In genomic region chr3:161310649-161311423, GRCh38 we compare ENCODE assay signal across 10 cellular contexts.
DNase-seq lines count a peak whose midpoint lies in the region; ATAC-seq and TF ChIP-seq lines count a peak whose summit lies in the region.
"Had no signal": no experiment of that assay in that cellular context is flagged by ENCODE, and none has a peak within 500 bp of the region (broad histone marks: within the 10 kb centered on the region; RNA-seq: fewer than 3 reads in every experiment).

No MANE protein-coding gene starts in this region.

- H3K27ac Mint-ChIP-seq in H9 (no peak overlapping the region), type B pancreatic cell (no peak overlapping the region)
- H3K27ac Mint-ChIP-seq: activated B cell treated with CpG ODN at 0.5 μM for 24 hours had no signal

- no peak overlapping the region for H3K18ac ChIP-seq in H9 (ENCODE audit: insufficient read length, low read depth, low read length)

- peak; percentile 12 for DNase-seq in GM13977 (ENCODE audit: low spot score)
- DNase-seq in H9: no peak
- peak; percentile 21 for DNase-seq in OCI-LY7 (ENCODE audit: low spot score)
- no peak for DNase-seq in foreskin keratinocyte
- no peak for DNase-seq in type B pancreatic cell (ENCODE audit: extremely low spot score, unreplicated experiment)
- no peak for DNase-seq in foreskin fibroblast
- no peak for DNase-seq in RKO (ENCODE audit: low spot score)
- no peak for DNase-seq in NAMALWA (ENCODE audit: low spot score)
- DNase-seq: activated B cell treated with CpG ODN at 0.5 μM for 24 hours, uterus had no signal

- POLR2A ChIA-PET in OCI-LY7 (lab: Charles Lee): interaction anchor here (0.6 kb wide), 1 partner anchor 539 kb away, joined by 3 read pairs; no protein-coding TSS in a partner anchor

- H3K4me1 ChIP-seq in H9 (ENCODE audit: insufficient read depth, low read length) (no peaks in the 10 kb centered on the region), OCI-LY7 (ENCODE audit: insufficient read depth, low read length, poor library complexity, severe bottlenecking) (no peaks in the 10 kb centered on the region), foreskin keratinocyte (peaks cover 2% of the 10 kb centered on the region)
- H3K4me1 ChIP-seq: uterus had no signal

- H3K23me2 ChIP-seq in H9 (ENCODE audit: insufficient read length, low read depth, low read length, poor library complexity, severe bottlenecking): no peaks in the 10 kb centered on the region

- no peaks in the 10 kb centered on the region for H3K27me3 ChIP-seq in H9 (ENCODE audit: insufficient read depth, low read length)
- H3K27me3 ChIP-seq in foreskin keratinocyte: no peaks in the 10 kb centered on the region
- H3K27me3 ChIP-seq: uterus had no signal

- H2AFZ ChIP-seq in H9 (ENCODE audit: low read length) (no peak overlapping the region), OCI-LY7 (ENCODE audit: low read length) (no peak overlapping the region)

- no peak overlapping the region for H4K91ac ChIP-seq in H9 (ENCODE audit: insufficient read length, low read depth, low read length)

- intact Hi-C loops in OCI-LY7 (cut with micrococcal nuclease; ENCODE audit: unreplicated experiment): no loop called here

- peaks cover 4 to 9% of the 10 kb centered on the region in 2 experiments for H3K4me1 Mint-ChIP-seq in H9
- peaks cover under 1% of the 10 kb centered on the region for H3K4me1 Mint-ChIP-seq in type B pancreatic cell (ENCODE audit: unreplicated experiment)

- CTCF ChIA-PET in OCI-LY7 (lab: Charles Lee; ENCODE audit: unreplicated experiment): no interaction called here

- H3K9me3 Mint-ChIP-seq in H9: peaks cover 0 to 2% of the 10 kb centered on the region in 2 experiments; a peak in 4 of 5 replicates
- H3K9me3 Mint-ChIP-seq in type B pancreatic cell: peaks cover 15% of the 10 kb centered on the region

- H2BK120ac ChIP-seq in H9 (ENCODE audit: low read depth, low read length, poor library complexity, severe bottlenecking): no peak overlapping the region

- no peak overlapping the region for H3K4me2 ChIP-seq in H9 (ENCODE audit: insufficient read depth, insufficient read length, low read length)
- no peak overlapping the region for H3K4me2 ChIP-seq in OCI-LY7 (ENCODE audit: low read length)

- H2BK15ac ChIP-seq in H9 (ENCODE audit: low read depth, low read length): no peak overlapping the region

- no peaks in the 10 kb centered on the region for H3K79me1 ChIP-seq in H9 (ENCODE audit: insufficient read depth, low read depth, low read length, poor library complexity, severe bottlenecking)

- TF ChIP-seq CTCF in GM13977 (IDR thresholded peaks at IDR 0.05; ENCODE audit: extremely low read depth, insufficient read depth, missing control alignments) (no peak), H9 (conservative IDR thresholded peaks at IDR 0.05) (no peak), OCI-LY7 (conservative IDR thresholded peaks at IDR 0.05; ENCODE audit: low read length) (no peak), foreskin keratinocyte (conservative IDR thresholded peaks at IDR 0.05) (no peak), type B pancreatic cell (conservative IDR thresholded peaks at IDR 0.05) (no peak), foreskin fibroblast (IDR thresholded peaks at IDR 0.05; ENCODE audit: low read depth, low read length) (no peak)

- no TSS peak for BruUV-seq in OCI-LY7 (replicated peaks; lab: Mats Ljungman, UMichigan)

- WGBS in H9 (ENCODE audit: extremely low coverage, insufficient read length, low lambda C conversion rate): no CpG with 5 or more reads among the region's 5 CpGs

- H3K4ac ChIP-seq in H9 (ENCODE audit: low read depth, low read length): no peak overlapping the region

- H3K36me3 Mint-ChIP-seq in H9 (ENCODE audit: insufficient read depth in 1 of 3, low read depth in 3 of 3) (peaks cover 0 to 9% (median 0%) of the 10 kb centered on the region in 3 experiments; a peak in 4 of 7 replicates), type B pancreatic cell (no peaks in the 10 kb centered on the region)

- peak; percentile 20 for ATAC-seq in foreskin keratinocyte

- H3K9me2 ChIP-seq in OCI-LY7 (ENCODE audit: insufficient read depth, low read length): no peaks in the 10 kb centered on the region

- H3K4me3 ChIP-seq in OCI-LY7 (ENCODE audit: low read depth, low read length, poor library complexity, severe bottlenecking) (no peak overlapping the region), foreskin fibroblast (ENCODE audit: low read depth in 1 of 2, low read length in 2 of 2) (no peak overlapping the region)
- H3K4me3 ChIP-seq: uterus had no signal

- in situ Hi-C loops in GM13977 (cut with MboI; ENCODE audit: low pct_unique_long_range_greater_than_20kb, low sequenced_read_pairs, unreplicated experiment): no loop called here

- H3K9ac ChIP-seq in H9 (ENCODE audit: extremely low read depth, insufficient read length, low read length): no peak overlapping the region

- H4K8ac ChIP-seq in H9 (replicated peaks; ENCODE audit: insufficient read length, low read depth, low read length): no peak overlapping the region

- H3K36me3 ChIP-seq in OCI-LY7 (ENCODE audit: insufficient read depth, low read length): no peaks in the 10 kb centered on the region
- H3K36me3 ChIP-seq: uterus had no signal

- H2BK20ac ChIP-seq in H9 (ENCODE audit: low read depth, low read length, poor library complexity, severe bottlenecking): no peak overlapping the region

- H2BK5ac ChIP-seq in H9 (ENCODE audit: insufficient read length, low read length): no peak overlapping the region

- H3K4me3 Mint-ChIP-seq in H9 (no peak overlapping the region), type B pancreatic cell (no peak overlapping the region)
- H3K4me3 Mint-ChIP-seq: activated B cell treated with CpG ODN at 0.5 μM for 24 hours had no signal

- H4K20me1 ChIP-seq in H9 (ENCODE audit: control insufficient read depth, insufficient read depth, insufficient read length): no peaks in the 10 kb centered on the region
- H4K20me1 ChIP-seq in OCI-LY7 (ENCODE audit: insufficient read depth, low read length): no peaks in the 10 kb centered on the region

- H3K56ac ChIP-seq in H9 (ENCODE audit: insufficient read length, low read depth, low read length): no peak overlapping the region

- H3K27ac ChIP-seq in H9 (ENCODE audit: insufficient read length, low read depth, low read length) (no peak overlapping the region), OCI-LY7 (ENCODE audit: low read depth, low read length, poor library complexity, severe bottlenecking) (no peak overlapping the region), foreskin keratinocyte (no peak overlapping the region)
- H3K27ac ChIP-seq: uterus had no signal

- no peak overlapping the region for H3K23ac ChIP-seq in H9 (ENCODE audit: insufficient read length, low read depth, low read length)

- H3K14ac ChIP-seq in H9 (ENCODE audit: insufficient read depth, low read length): peak overlapping the region; percentile 47; the same call in 1 of the 2 replicates

- H3K9me3 ChIP-seq in H9 (ENCODE audit: control insufficient read depth, low read depth, low read length) (no peaks in the 10 kb centered on the region), OCI-LY7 (ENCODE audit: low read length) (no peaks in the 10 kb centered on the region)
- H3K9me3 ChIP-seq: uterus had no signal

- H2AK5ac ChIP-seq in H9 (ENCODE audit: insufficient read length, low read length): no peak overlapping the region

- no peak overlapping the region for H4K5ac ChIP-seq in H9 (ENCODE audit: insufficient read length, low read depth, low read length)

- H3K27me3 Mint-ChIP-seq in H9 (ENCODE audit: low read depth) (no peaks in the 10 kb centered on the region), type B pancreatic cell (no peaks in the 10 kb centered on the region)

- H3K79me2 ChIP-seq in H9 (ENCODE audit: insufficient read depth, low read length) (no peaks in the 10 kb centered on the region), OCI-LY7 (ENCODE audit: insufficient read depth, low read depth, low read length) (no peaks in the 10 kb centered on the region)

- no peak overlapping the region for H3T11ph ChIP-seq in H9 (ENCODE audit: low read length)

- no peak overlapping the region for H2BK12ac ChIP-seq in H9 (ENCODE audit: insufficient read length, low read depth, low read length)

Comparison
In these comparisons a context has a peak if more than half of its experiments do, and no peak if none do; other contexts are left out.
1. DNase-seq: peak in GM13977 (single experiment) and OCI-LY7 (single experiment); none in H9 (single experiment), foreskin keratinocyte (0 of 2), type B pancreatic cell (single experiment), foreskin fibroblast (0 of 2), RKO (single experiment) and NAMALWA (single experiment).